ENCODE assay signal across 12 cellular contexts in the genomic region with DNA sequence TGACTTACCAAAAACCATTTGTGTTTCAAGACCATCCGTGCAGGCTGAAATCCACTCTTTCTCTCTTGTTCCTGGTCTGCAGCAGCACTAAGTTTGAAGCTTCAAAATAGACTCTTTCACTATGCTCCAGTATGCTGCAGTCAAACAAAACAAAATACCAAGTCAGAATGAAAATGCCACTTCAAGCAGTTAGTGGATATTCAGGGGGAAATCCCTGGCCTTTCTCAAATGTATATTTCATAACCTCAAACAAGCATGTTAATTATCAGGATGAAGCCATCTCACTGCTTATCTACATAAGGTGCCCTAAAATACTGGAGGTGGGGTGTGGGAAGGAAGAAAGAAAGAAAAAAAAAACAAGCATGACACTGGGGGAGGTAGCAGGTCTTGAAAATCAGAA.
DNase-seq lines count a peak whose midpoint lies in the region; ATAC-seq lines count a peak whose summit lies in the region.
"Had no signal": no experiment of that assay in that cellular context is flagged by ENCODE, and none has a peak within 500 bp of the region (broad histone marks: within the 10 kb centered on the region; RNA-seq: fewer than 3 reads in every experiment).

No MANE protein-coding gene starts in this region.

- H3K4me1 Mint-ChIP-seq in activated CD4-positive, alpha-beta T cell treated with anti-CD3 and anti-CD28 coated beads, Interleukin-2, amount 10 ng/mL, durations not matched to agents 7 days and 5 days: peaks cover 65% of the 10 kb centered on the region
- H3K4me1 Mint-ChIP-seq in effector memory CD8-positive, alpha-beta T cell (ENCODE audit: low read depth in 2 of 2): peaks cover 55 to 62% of the 10 kb centered on the region in 2 donors

- H3K9me3 Mint-ChIP-seq in activated CD4-positive, alpha-beta T cell treated with anti-CD3 and anti-CD28 coated beads, Interleukin-2, amount 10 ng/mL, durations not matched to agents 7 days and 5 days: peaks cover 6% of the 10 kb centered on the region
- no peaks in the 10 kb centered on the region for H3K9me3 Mint-ChIP-seq in effector memory CD8-positive, alpha-beta T cell

- no peaks in the 10 kb centered on the region for H3K27me3 Mint-ChIP-seq in activated CD4-positive, alpha-beta T cell treated with anti-CD3 and anti-CD28 coated beads, Interleukin-2, amount 10 ng/mL, durations not matched to agents 7 days and 5 days
- H3K27me3 Mint-ChIP-seq in effector memory CD8-positive, alpha-beta T cell: no peaks in the 10 kb centered on the region

- peaks cover 33% of the 10 kb centered on the region for H3K36me3 Mint-ChIP-seq in activated CD4-positive, alpha-beta T cell treated with anti-CD3 and anti-CD28 coated beads, Interleukin-2, amount 10 ng/mL, durations not matched to agents 7 days and 5 days (ENCODE audit: low read depth)
- H3K36me3 Mint-ChIP-seq in effector memory CD8-positive, alpha-beta T cell (ENCODE audit: insufficient read depth): peaks cover 17% of the 10 kb centered on the region

- peak; percentile 63 for ATAC-seq in GM19463 (IDR thresholded peaks at IDR 0.05; ENCODE audit: unreplicated experiment)
- peak; percentile 35 for ATAC-seq in HG03469 (IDR thresholded peaks at IDR 0.05; ENCODE audit: unreplicated experiment)
- no peak for ATAC-seq in effector memory CD8-positive, alpha-beta T cell (replicated peaks)
- ATAC-seq: left cardiac atrium had no signal

- no peaks in the 10 kb centered on the region for H3K36me3 ChIP-seq in H7 (replicated peaks; ENCODE audit: control insufficient read depth, insufficient read depth, low read length)
- H3K36me3 ChIP-seq: HAP-1 had no signal

- H3K27me3 ChIP-seq in H7 (ENCODE audit: control insufficient read depth, insufficient read depth, low read length): no peaks in the 10 kb centered on the region

- CTCF ChIA-PET in activated CD4-positive, alpha-beta T cell treated with anti-CD3 and anti-CD28 coated beads, Interleukin-2, amount 10 ng/mL, durations not matched to agents 7 days and 5 days (lab: Charles Lee): interaction anchor here (1.0 to 2.1 kb wide), 4 partner anchors 10 to 105 kb away, joined by 3 to 8 read pairs (median 4); no protein-coding TSS in a partner anchor

- POLR2A ChIA-PET in activated CD4-positive, alpha-beta T cell treated with anti-CD3 and anti-CD28 coated beads, Interleukin-2, amount 10 ng/mL, durations not matched to agents 7 days and 5 days (lab: Charles Lee): interaction anchor here (0.7 to 1.0 kb wide), 2 partner anchors 8 to 12 kb away, joined by 3 read pairs; no protein-coding TSS in a partner anchor

- H3K4me3 Mint-ChIP-seq in activated CD4-positive, alpha-beta T cell treated with anti-CD3 and anti-CD28 coated beads, Interleukin-2, amount 10 ng/mL, durations not matched to agents 7 days and 5 days: no peak overlapping the region
- H3K4me3 Mint-ChIP-seq in effector memory CD8-positive, alpha-beta T cell: peak overlapping the region; percentile 65 to 73

- H3K4me3 ChIP-seq in H7 (ENCODE audit: insufficient read depth, low read depth, low read length): no peak overlapping the region
- H3K4me3 ChIP-seq: HAP-1 had no signal

- DNase-seq in activated CD4-positive, alpha-beta T cell treated with anti-CD3 and anti-CD28 coated beads, Interleukin-2, amount 10 ng/mL, durations not matched to agents 7 days and 5 days: no peak
- no peak for DNase-seq in activated CD4-positive, alpha-beta T cell treated with anti-CD3 and anti-CD28 coated beads for 48 hours
- DNase-seq in effector memory CD8-positive, alpha-beta T cell: no peak
- DNase-seq in AML-193 (lab: John Stamatoyannopoulos, UW) (no peak), COR-L47 (lab: John Stamatoyannopoulos, UW) (no peak), H7 (no peak)
- DNase-seq: DMS79 treated with DMSO at 0.1 percent for 48 hours, left cardiac atrium, NCI-H2171 treated with DMSO at 0.1 percent for 48 hours had no signal

- H3K27ac Mint-ChIP-seq in activated CD4-positive, alpha-beta T cell treated with anti-CD3 and anti-CD28 coated beads, Interleukin-2, amount 10 ng/mL, durations not matched to agents 7 days and 5 days: peak overlapping the region; percentile 75
- peak overlapping the region; percentile 83 to 93 for H3K27ac Mint-ChIP-seq in effector memory CD8-positive, alpha-beta T cell
